In genomic region chr6:166342293-166343156, GRCh38 we compare ENCODE assay signal across 8 cellular contexts. TPM values are rescaled to one million over a fixed set of nuclear protein-coding genes. Genes with fewer than 3 reads are reported as not detected.
DNase-seq lines count a peak whose midpoint lies in the region; ATAC-seq and TF ChIP-seq lines count a peak whose summit lies in the region.

SFT2D1 (minus strand) TSS chr6:166342545; CDS start chr6:166342481, 64 bp downstream.

- H3K4me2 ChIP-seq in OCI-LY3 (ENCODE audit: low read length) = peak within 1 kb of the TSS; percentile 94

- DNase-seq in COR-L47 (lab: John Stamatoyannopoulos, UW) (peak; percentile 18), HS-27A (ENCODE audit: low read depth) (peak; percentile 60), activated T-cell treated with anti-CD3 and anti-CD28 coated beads for 24 hours (ENCODE audit: low read depth) (peak; percentile 77), epithelial cell of proximal tubule (ENCODE audit: low read depth) (no peak)
- DNase-seq in stimulated activated CD8-positive, alpha-beta memory T cell treated with anti-CD3 and anti-CD28 coated beads, Interleukin-4, amount 100 ng/mL, for 4 hours (ENCODE audit: low read depth in 2 of 2, low spot score in 1 of 2) = peak; percentile 52 to 70

- no peaks in the 10 kb centered on the region for H3K9me3 ChIP-seq in OCI-LY3 (ENCODE audit: insufficient read depth, low read length)
- no peaks in the 10 kb centered on the region for H3K9me3 ChIP-seq in mucosa of rectum (ENCODE audit: control insufficient read depth in 2 of 2, low read length in 2 of 2)

- no peaks in the 10 kb centered on the region for H3K36me3 ChIP-seq in OCI-LY3 (replicated peaks; ENCODE audit: low read depth, low read length)
- peaks cover 0 to under 1% of the 10 kb centered on the region in 2 donors for H3K36me3 ChIP-seq in mucosa of rectum (ENCODE audit: control insufficient read depth in 2 of 2, insufficient read depth in 2 of 2, low read length in 2 of 2)

- peak within 1 kb of the TSS; percentile 29 for H2AFZ ChIP-seq in OCI-LY3 (ENCODE audit: low read depth, low read length)

- H3K4me1 ChIP-seq in OCI-LY3 (ENCODE audit: low read length) (peaks cover 9% of the 10 kb centered on the region), mucosa of rectum (ENCODE audit: control insufficient read depth in 2 of 2, insufficient read depth in 2 of 2, low read length in 2 of 2) (peaks cover 12% of the 10 kb centered on the region in 2 donors)

- H4K20me1 ChIP-seq in OCI-LY3 (ENCODE audit: insufficient read depth, low read length) = peaks cover 12% of the 10 kb centered on the region

- peak within 1 kb of the TSS; percentile 69 for H3K27ac ChIP-seq in OCI-LY3 (ENCODE audit: low read length)
- peak within 1 kb of the TSS; percentile 90 to 94 for H3K27ac ChIP-seq in mucosa of rectum (ENCODE audit: low read depth in 2 of 2, low read length in 2 of 2)

- H3K27me3 ChIP-seq in OCI-LY3 (ENCODE audit: low read depth, low read length) (no peaks in the 10 kb centered on the region), mucosa of rectum (ENCODE audit: control insufficient read depth in 2 of 2, insufficient read depth in 2 of 2, low read length in 2 of 2) (no peaks in the 10 kb centered on the region)

- H3K79me2 ChIP-seq in OCI-LY3 (ENCODE audit: low read length) = peaks cover 55% of the 10 kb centered on the region

- no peak for TF ChIP-seq CTCF in OCI-LY3 (IDR thresholded peaks at IDR 0.05; ENCODE audit: low read depth, low read length)
- TF ChIP-seq CTCF in epithelial cell of proximal tubule (conservative IDR thresholded peaks at IDR 0.05; ENCODE audit: low read depth, low read length) = no peak

- peak within 1 kb of the TSS; percentile 97 for H3K9ac ChIP-seq in OCI-LY3 (ENCODE audit: low read length)
- peak within 1 kb of the TSS; percentile 97 to 99 for H3K9ac ChIP-seq in mucosa of rectum (ENCODE audit: low read depth in 1 of 2, low read length in 2 of 2)

- H3K4me3 ChIP-seq in OCI-LY3 (ENCODE audit: low read length) = peak within 1 kb of the TSS; percentile 100
- peak within 1 kb of the TSS; percentile 94 for H3K4me3 ChIP-seq in epithelial cell of proximal tubule (ENCODE audit: low read depth, low read length)
- peak within 1 kb of the TSS; percentile 89 to 98 for H3K4me3 ChIP-seq in mucosa of rectum (ENCODE audit: low read length in 2 of 2)

- peak; percentile 95 for ATAC-seq in GM19468 (IDR thresholded peaks at IDR 0.05; ENCODE audit: extremely low read depth, unreplicated experiment)

RNA-seq across cellular contexts. Expression of gene SFT2D1, which starts in this region (rescaled TPM):
- 62.4 and 105 TPM in 2 replicates for total RNA-seq in epithelial cell of proximal tubule
